Comparison of ENCODE assay signal across 29 cellular contexts in genomic region chr9:126225611-126226609, GRCh38.
"Had no signal": no experiment of that assay in that cellular context is flagged by ENCODE, and none has a peak within 500 bp of the region (broad histone marks: within the 10 kb centered on the region; RNA-seq: fewer than 3 reads in every experiment).

No MANE protein-coding gene starts in this region.

- H3K9me3 Mint-ChIP-seq: central memory CD8-positive, alpha-beta T cell had no signal

- H3K4me3 Mint-ChIP-seq: central memory CD8-positive, alpha-beta T cell; naive thymus-derived CD8-positive, alpha-beta T cell; nephron progenitor cell had no signal

- H3K27ac Mint-ChIP-seq: nephron progenitor cell had no signal

- H3K9ac ChIP-seq: parathyroid adenoma had no signal

- H3K27ac ChIP-seq: coronary artery, gastrocnemius medialis, heart left ventricle, hepatocyte, lower lobe of right lung, neutrophil, parathyroid adenoma, prostate gland, right atrium auricular region, stomach, thyroid gland had no signal

- H3K79me2 ChIP-seq: hepatocyte had no signal

- H3K9me3 ChIP-seq: lower lobe of right lung, neutrophil, prostate gland, thyroid gland had no signal

- ATAC-seq: gastrocnemius medialis; heart left ventricle; left colon; left ventricle myocardium superior; lower lobe of right lung; naive thymus-derived CD8-positive, alpha-beta T cell; sciatic nerve had no signal

- H3K4me2 ChIP-seq: hepatocyte, smooth muscle cell had no signal

- DNase-seq: dermis blood vessel endothelial cell; effector memory CD4-positive, alpha-beta T cell; erythroblast; foreskin fibroblast; gastrocnemius medialis; heart left ventricle; kidney glomerular epithelial cell; left colon; left ventricle myocardium superior; lower lobe of right lung; naive thymus-derived CD8-positive, alpha-beta T cell; nephron progenitor cell; stimulated activated CD4-positive, alpha-beta T cell treated with anti-CD3 and anti-CD28 coated beads, Interleukin-12 subunit alpha, Interleukin-12 subunit beta, amount 100 ng/mL, for 4 hours; stimulated activated CD4-positive, alpha-beta T cell treated with anti-CD3 and anti-CD28 coated beads, Interleukin-1b, Interleukin-23, amount 100 ng/mL, for 48 hours; stimulated activated CD4-positive, alpha-beta T cell treated with anti-CD3 and anti-CD28 coated beads, Interleukin-4, amount 100 ng/mL, for 1 hour; stimulated activated CD8-positive, alpha-beta memory T cell treated with anti-CD3 and anti-CD28 coated beads, Interleukin-4, amount 100 ng/mL, for 48 hours; stimulated activated naive CD4-positive, alpha-beta T cell treated with Interleukin-2 at 50 U/mL for 16 hours; stomach; thyroid gland; trophoblast cell had no signal

- H3K4me1 ChIP-seq: gastrocnemius medialis, parathyroid adenoma, prostate gland had no signal

- H2AFZ ChIP-seq: hepatocyte, parathyroid adenoma had no signal
